1 cellular context compared by ENCODE assay signal in the genomic region with DNA sequence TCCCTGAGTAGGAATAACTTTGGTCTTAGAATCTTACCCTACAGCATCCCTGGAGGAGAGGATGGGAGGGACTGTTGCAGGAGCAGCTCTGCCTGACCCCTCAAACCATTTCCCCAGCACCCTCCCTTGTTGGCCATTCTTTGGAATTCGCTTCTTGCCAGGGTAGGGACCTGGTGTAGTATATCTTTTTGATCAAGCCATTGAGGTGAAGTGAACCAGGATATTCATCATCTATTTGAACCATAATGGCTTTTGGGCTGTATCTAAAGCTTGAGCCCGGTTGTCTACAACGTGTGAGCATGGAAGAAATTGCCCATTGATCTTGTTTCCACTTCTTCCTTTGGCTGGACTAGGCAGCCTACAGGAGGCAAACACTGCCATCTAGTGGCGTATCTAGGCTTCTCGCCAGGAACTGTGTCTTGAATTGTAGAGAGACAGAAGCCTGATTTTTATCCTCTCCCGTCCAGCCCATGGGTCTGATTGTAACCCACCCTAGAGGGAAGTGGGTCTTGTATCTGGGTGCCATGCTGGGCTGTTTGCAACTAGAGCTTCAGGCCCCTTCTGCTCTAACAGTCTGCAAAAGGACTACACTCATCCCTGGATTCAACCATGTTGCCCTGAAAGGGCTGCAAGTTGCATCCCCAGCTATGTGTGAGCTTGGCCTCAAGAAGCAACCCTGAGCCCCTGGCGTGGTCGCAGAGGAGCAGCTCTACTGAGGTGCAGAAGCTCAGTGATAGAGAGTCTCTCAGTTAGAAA.
TF ChIP-seq lines count a peak whose summit lies in the region.

No MANE protein-coding gene starts in this region.

TF ChIP-seq in HepG2, 621 proteins besides CTCF, POLR2A, EP300 and RAD21 (continues in another document):
- TF ChIP-seq ZNF609 (CRISPR knock-in tag; IDR thresholded peaks at IDR 0.05; ENCODE audit: borderline replicate concordance) (no peak), ZNF503 (CRISPR knock-in tag; IDR thresholded peaks at IDR 0.05) (no peak), CHCHD3 (CRISPR knock-in tag; IDR thresholded peaks at IDR 0.05) (no peak), ZNF280D (CRISPR knock-in tag; IDR thresholded peaks at IDR 0.05) (0 out of 2 replicates have a peak, but pooled peaks have one; percentile 47), ZNF670 (CRISPR knock-in tag; IDR thresholded peaks at IDR 0.05; ENCODE audit: borderline replicate concordance) (0 out of 2 replicates have a peak, but pooled peaks have one; percentile 28), ZNF720 (CRISPR knock-in tag; IDR thresholded peaks at IDR 0.05) (no peak), HMGXB4 (CRISPR knock-in tag; IDR thresholded peaks at IDR 0.05; ENCODE audit: borderline replicate concordance in 1 of 2, low read depth in 1 of 2) (0 out of 4 replicates have a peak, but pooled peaks of 1 of the 2 experiments have one; percentile 32), SRSF9 (IDR thresholded peaks at IDR 0.05; ENCODE audit: borderline replicate concordance, insufficient read depth, low read depth, low read length, poor library complexity, severe bottlenecking) (no peak), PRDM4 (CRISPR knock-in tag; IDR thresholded peaks at IDR 0.05; ENCODE audit: borderline replicate concordance) (no peak), ZNF33A (CRISPR knock-in tag; IDR thresholded peaks at IDR 0.05; ENCODE audit: borderline replicate concordance) (0 out of 2 replicates have a peak, but pooled peaks have one; percentile 18), KDM6A (CRISPR knock-in tag; IDR thresholded peaks at IDR 0.05; ENCODE audit: low read depth) (no peak), MBD4 (IDR thresholded peaks at IDR 0.05; ENCODE audit: borderline replicate concordance, low read length) (no peak), PHF21A (CRISPR knock-in tag; IDR thresholded peaks at IDR 0.05) (no peak), MED13 (CRISPR knock-in tag; IDR thresholded peaks at IDR 0.05) (no peak), PREB (CRISPR knock-in tag; IDR thresholded peaks at IDR 0.05) (no peak), XBP1 (CRISPR knock-in tag; IDR thresholded peaks at IDR 0.05) (no peak), POLR2AphosphoS2 (IDR thresholded peaks at IDR 0.05; ENCODE audit: low read depth, low read length) (no peak), ZZZ3 (CRISPR knock-in tag; IDR thresholded peaks at IDR 0.05; ENCODE audit: borderline replicate concordance) (no peak), ELF3 (CRISPR knock-in tag; IDR thresholded peaks at IDR 0.05) (0 out of 2 replicates have a peak, but pooled peaks have one; percentile 18), NFE2L1 (CRISPR knock-in tag; IDR thresholded peaks at IDR 0.05; ENCODE audit: borderline replicate concordance) (no peak), BHLHE40 (IDR thresholded peaks at IDR 0.05; ENCODE audit: low read length) (no peak), ARID5B (CRISPR knock-in tag; IDR thresholded peaks at IDR 0.05) (no peak), HOXA3 (CRISPR knock-in tag; IDR thresholded peaks at IDR 0.05) (no peak)
- TF ChIP-seq, protein P1, sequence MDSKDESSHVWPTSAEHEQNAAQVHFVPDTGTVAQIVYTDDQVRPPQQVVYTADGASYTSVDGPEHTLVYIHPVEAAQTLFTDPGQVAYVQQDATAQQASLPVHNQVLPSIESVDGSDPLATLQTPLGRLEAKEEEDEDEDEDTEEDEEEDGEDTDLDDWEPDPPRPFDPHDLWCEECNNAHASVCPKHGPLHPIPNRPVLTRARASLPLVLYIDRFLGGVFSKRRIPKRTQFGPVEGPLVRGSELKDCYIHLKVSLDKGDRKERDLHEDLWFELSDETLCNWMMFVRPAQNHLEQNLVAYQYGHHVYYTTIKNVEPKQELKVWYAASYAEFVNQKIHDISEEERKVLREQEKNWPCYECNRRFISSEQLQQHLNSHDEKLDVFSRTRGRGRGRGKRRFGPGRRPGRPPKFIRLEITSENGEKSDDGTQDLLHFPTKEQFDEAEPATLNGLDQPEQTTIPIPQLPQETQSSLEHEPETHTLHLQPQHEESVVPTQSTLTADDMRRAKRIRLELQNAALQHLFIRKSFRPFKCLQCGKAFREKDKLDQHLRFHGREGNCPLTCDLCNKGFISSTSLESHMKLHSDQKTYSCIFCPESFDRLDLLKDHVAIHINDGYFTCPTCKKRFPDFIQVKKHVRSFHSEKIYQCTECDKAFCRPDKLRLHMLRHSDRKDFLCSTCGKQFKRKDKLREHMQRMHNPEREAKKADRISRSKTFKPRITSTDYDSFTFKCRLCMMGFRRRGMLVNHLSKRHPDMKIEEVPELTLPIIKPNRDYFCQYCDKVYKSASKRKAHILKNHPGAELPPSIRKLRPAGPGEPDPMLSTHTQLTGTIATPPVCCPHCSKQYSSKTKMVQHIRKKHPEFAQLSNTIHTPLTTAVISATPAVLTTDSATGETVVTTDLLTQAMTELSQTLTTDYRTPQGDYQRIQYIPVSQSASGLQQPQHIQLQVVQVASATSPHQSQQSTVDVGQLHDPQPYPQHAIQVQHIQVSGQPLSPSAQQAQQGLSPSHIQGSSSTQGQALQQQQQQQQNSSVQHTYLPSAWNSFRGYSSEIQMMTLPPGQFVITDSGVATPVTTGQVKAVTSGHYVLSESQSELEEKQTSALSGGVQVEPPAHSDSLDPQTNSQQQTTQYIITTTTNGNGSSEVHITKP (CRISPR knock-in tag; IDR thresholded peaks at IDR 0.05; ENCODE audit: low read depth), result no peak
